ENCODE assay signal across 1 cellular context in genomic region chrX:152638443-152638904, GRCh38.
TF ChIP-seq lines count a peak whose summit lies in the region.

No MANE protein-coding gene starts in this region.

TF ChIP-seq in WTC11, 78 proteins besides CTCF, POLR2A, EP300 and RAD21 (continued from another document):
- TF ChIP-seq, protein P1, sequence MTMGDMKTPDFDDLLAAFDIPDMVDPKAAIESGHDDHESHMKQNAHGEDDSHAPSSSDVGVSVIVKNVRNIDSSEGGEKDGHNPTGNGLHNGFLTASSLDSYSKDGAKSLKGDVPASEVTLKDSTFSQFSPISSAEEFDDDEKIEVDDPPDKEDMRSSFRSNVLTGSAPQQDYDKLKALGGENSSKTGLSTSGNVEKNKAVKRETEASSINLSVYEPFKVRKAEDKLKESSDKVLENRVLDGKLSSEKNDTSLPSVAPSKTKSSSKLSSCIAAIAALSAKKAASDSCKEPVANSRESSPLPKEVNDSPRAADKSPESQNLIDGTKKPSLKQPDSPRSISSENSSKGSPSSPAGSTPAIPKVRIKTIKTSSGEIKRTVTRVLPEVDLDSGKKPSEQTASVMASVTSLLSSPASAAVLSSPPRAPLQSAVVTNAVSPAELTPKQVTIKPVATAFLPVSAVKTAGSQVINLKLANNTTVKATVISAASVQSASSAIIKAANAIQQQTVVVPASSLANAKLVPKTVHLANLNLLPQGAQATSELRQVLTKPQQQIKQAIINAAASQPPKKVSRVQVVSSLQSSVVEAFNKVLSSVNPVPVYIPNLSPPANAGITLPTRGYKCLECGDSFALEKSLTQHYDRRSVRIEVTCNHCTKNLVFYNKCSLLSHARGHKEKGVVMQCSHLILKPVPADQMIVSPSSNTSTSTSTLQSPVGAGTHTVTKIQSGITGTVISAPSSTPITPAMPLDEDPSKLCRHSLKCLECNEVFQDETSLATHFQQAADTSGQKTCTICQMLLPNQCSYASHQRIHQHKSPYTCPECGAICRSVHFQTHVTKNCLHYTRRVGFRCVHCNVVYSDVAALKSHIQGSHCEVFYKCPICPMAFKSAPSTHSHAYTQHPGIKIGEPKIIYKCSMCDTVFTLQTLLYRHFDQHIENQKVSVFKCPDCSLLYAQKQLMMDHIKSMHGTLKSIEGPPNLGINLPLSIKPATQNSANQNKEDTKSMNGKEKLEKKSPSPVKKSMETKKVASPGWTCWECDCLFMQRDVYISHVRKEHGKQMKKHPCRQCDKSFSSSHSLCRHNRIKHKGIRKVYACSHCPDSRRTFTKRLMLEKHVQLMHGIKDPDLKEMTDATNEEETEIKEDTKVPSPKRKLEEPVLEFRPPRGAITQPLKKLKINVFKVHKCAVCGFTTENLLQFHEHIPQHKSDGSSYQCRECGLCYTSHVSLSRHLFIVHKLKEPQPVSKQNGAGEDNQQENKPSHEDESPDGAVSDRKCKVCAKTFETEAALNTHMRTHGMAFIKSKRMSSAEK (CRISPR knock-in tag; IDR thresholded peaks at IDR 0.05; ENCODE audit: borderline replicate concordance), result no peak
- TF ChIP-seq, protein P2, sequence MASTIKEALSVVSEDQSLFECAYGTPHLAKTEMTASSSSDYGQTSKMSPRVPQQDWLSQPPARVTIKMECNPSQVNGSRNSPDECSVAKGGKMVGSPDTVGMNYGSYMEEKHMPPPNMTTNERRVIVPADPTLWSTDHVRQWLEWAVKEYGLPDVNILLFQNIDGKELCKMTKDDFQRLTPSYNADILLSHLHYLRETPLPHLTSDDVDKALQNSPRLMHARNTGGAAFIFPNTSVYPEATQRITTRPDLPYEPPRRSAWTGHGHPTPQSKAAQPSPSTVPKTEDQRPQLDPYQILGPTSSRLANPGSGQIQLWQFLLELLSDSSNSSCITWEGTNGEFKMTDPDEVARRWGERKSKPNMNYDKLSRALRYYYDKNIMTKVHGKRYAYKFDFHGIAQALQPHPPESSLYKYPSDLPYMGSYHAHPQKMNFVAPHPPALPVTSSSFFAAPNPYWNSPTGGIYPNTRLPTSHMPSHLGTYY (CRISPR knock-in tag; IDR thresholded peaks at IDR 0.05), result no peak
- no peak for TF ChIP-seq E2F4 (CRISPR knock-in tag; IDR thresholded peaks at IDR 0.05; ENCODE audit: borderline replicate concordance, low read depth)
- TF ChIP-seq, protein P3, sequence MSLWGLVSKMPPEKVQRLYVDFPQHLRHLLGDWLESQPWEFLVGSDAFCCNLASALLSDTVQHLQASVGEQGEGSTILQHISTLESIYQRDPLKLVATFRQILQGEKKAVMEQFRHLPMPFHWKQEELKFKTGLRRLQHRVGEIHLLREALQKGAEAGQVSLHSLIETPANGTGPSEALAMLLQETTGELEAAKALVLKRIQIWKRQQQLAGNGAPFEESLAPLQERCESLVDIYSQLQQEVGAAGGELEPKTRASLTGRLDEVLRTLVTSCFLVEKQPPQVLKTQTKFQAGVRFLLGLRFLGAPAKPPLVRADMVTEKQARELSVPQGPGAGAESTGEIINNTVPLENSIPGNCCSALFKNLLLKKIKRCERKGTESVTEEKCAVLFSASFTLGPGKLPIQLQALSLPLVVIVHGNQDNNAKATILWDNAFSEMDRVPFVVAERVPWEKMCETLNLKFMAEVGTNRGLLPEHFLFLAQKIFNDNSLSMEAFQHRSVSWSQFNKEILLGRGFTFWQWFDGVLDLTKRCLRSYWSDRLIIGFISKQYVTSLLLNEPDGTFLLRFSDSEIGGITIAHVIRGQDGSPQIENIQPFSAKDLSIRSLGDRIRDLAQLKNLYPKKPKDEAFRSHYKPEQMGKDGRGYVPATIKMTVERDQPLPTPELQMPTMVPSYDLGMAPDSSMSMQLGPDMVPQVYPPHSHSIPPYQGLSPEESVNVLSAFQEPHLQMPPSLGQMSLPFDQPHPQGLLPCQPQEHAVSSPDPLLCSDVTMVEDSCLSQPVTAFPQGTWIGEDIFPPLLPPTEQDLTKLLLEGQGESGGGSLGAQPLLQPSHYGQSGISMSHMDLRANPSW (CRISPR knock-in tag; conservative IDR thresholded peaks at IDR 0.05; ENCODE audit: low read depth), result no peak
TF ChIP-seq in WTC11: peak in this region for 0.
